In the genomic region with DNA sequence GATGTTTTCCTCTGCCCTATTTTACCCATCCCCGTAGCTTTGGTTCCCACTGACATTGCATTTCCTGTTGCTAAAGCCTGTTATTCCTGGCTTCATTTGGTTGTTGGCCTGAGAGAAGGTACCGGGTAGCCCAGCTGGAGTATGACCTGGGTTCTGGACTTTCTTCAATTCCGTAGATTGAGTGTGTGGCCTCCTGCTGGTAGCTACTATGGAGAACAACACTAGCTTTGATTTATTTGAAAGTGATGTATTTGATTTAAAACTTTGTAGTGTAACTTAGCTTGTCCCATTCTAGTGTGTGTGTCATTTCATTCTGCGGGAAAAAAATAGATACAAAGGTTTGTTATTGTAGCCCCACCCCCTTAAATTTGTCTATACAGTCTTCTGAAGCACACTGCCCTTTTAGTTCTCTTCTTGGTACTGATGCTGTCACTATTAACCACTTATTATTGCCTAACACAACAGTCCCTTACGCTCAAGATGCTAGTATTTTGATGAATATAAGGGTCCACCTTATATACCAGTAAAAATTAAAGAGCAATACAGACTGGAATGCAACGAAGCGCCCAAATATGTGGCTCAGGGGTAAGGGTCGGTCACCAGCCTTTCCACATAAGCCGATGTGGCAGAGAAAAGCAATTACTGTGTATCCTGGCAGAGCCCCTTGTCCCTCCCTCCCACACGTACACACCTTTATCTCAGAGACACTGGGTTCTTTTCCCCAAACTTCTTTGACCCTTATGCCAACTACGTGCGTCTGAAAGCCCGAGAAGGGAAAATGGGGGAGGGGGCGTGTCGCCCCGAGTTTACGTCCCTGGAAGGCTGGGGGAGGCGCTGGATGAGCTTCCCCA, we compare ENCODE assay signal across 1 cellular context.
TF ChIP-seq lines count a peak whose summit lies in the region.

No MANE protein-coding gene starts in this region.

TF ChIP-seq in HCT116, 20 proteins besides CTCF, POLR2A, EP300 and RAD21 (continued from another document):
- TF ChIP-seq, protein P1, sequence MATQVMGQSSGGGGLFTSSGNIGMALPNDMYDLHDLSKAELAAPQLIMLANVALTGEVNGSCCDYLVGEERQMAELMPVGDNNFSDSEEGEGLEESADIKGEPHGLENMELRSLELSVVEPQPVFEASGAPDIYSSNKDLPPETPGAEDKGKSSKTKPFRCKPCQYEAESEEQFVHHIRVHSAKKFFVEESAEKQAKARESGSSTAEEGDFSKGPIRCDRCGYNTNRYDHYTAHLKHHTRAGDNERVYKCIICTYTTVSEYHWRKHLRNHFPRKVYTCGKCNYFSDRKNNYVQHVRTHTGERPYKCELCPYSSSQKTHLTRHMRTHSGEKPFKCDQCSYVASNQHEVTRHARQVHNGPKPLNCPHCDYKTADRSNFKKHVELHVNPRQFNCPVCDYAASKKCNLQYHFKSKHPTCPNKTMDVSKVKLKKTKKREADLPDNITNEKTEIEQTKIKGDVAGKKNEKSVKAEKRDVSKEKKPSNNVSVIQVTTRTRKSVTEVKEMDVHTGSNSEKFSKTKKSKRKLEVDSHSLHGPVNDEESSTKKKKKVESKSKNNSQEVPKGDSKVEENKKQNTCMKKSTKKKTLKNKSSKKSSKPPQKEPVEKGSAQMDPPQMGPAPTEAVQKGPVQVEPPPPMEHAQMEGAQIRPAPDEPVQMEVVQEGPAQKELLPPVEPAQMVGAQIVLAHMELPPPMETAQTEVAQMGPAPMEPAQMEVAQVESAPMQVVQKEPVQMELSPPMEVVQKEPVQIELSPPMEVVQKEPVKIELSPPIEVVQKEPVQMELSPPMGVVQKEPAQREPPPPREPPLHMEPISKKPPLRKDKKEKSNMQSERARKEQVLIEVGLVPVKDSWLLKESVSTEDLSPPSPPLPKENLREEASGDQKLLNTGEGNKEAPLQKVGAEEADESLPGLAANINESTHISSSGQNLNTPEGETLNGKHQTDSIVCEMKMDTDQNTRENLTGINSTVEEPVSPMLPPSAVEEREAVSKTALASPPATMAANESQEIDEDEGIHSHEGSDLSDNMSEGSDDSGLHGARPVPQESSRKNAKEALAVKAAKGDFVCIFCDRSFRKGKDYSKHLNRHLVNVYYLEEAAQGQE (IDR thresholded peaks at IDR 0.05; ENCODE audit: low read depth) = no peak
- TF ChIP-seq, protein P2, sequence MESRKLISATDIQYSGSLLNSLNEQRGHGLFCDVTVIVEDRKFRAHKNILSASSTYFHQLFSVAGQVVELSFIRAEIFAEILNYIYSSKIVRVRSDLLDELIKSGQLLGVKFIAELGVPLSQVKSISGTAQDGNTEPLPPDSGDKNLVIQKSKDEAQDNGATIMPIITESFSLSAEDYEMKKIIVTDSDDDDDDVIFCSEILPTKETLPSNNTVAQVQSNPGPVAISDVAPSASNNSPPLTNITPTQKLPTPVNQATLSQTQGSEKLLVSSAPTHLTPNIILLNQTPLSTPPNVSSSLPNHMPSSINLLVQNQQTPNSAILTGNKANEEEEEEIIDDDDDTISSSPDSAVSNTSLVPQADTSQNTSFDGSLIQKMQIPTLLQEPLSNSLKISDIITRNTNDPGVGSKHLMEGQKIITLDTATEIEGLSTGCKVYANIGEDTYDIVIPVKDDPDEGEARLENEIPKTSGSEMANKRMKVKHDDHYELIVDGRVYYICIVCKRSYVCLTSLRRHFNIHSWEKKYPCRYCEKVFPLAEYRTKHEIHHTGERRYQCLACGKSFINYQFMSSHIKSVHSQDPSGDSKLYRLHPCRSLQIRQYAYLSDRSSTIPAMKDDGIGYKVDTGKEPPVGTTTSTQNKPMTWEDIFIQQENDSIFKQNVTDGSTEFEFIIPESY (IDR thresholded peaks at IDR 0.05; ENCODE audit: extremely low read depth, insufficient replicate concordance, low read length) = no peak
- no peak for TF ChIP-seq FOSL1 (IDR thresholded peaks at IDR 0.05; ENCODE audit: low read depth)
- TF ChIP-seq ZFX (IDR thresholded peaks at IDR 0.05) = no peak
